Comparison of ENCODE assay signal across 8 cellular contexts in genomic region chr6:33248643-33248931, GRCh38. TPM values are rescaled to one million over a fixed set of nuclear protein-coding genes. Genes with fewer than 3 reads are reported as not detected.
DNase-seq lines count a peak whose midpoint lies in the region; ATAC-seq and TF ChIP-seq lines count a peak whose summit lies in the region.

No MANE protein-coding gene starts in this region.

- H3K79me2 ChIP-seq in Karpas-422 (ENCODE audit: low read length): peaks cover 17% of the 10 kb centered on the region

- H3K4me1 ChIP-seq in Karpas-422 (ENCODE audit: low read length) (peaks cover 24% of the 10 kb centered on the region), left ventricle myocardium inferior (peaks cover 30% of the 10 kb centered on the region)

- peaks cover 41% of the 10 kb centered on the region for H3K36me3 Mint-ChIP-seq in activated T-helper 17 cell treated with anti-CD3 and anti-CD28 coated beads, Interleukin-2, amount 50 U/mL, for 72 hours (ENCODE audit: low read depth)

- DNase-seq in stimulated activated CD4-positive, alpha-beta T cell treated with anti-CD3 and anti-CD28 coated beads, Interleukin-15, amount 100 ng/mL, for 48 hours (ENCODE audit: low read depth in 2 of 2): peak; percentile 9 to 13
- no peak for DNase-seq in stimulated activated CD4-positive, alpha-beta T cell treated with anti-CD3 and anti-CD28 coated beads, Interleukin-1b, Interleukin-23, amount 100 ng/mL, for 48 hours
- no peak for DNase-seq in Karpas-422
- DNase-seq in left ventricle myocardium inferior: peak; percentile 18
- DNase-seq in skeletal muscle cell (ENCODE audit: low read depth): peak; percentile 14
- DNase-seq in putamen (ENCODE audit: low spot score): no peak
- no peak for DNase-seq in NCI-H226

- H3K27ac Mint-ChIP-seq in activated T-helper 17 cell treated with anti-CD3 and anti-CD28 coated beads, Interleukin-2, amount 50 U/mL, for 72 hours: peak overlapping the region; percentile 93

- no peaks in the 10 kb centered on the region for H4K20me1 ChIP-seq in Karpas-422 (ENCODE audit: insufficient read depth, low read depth, low read length)

- intact Hi-C loops in left ventricle myocardium inferior (cut with micrococcal nuclease): loop anchor here (5.0 kb wide), 2 partner anchors 86 to 126 kb away; no protein-coding TSS in a partner anchor

- no peaks in the 10 kb centered on the region for H3K9me2 ChIP-seq in Karpas-422 (replicated peaks; ENCODE audit: insufficient read depth, low read length)

- peaks cover 3% of the 10 kb centered on the region for H3K27me3 Mint-ChIP-seq in activated T-helper 17 cell treated with anti-CD3 and anti-CD28 coated beads, Interleukin-2, amount 50 U/mL, for 72 hours

- H3K27ac ChIP-seq in Karpas-422 (ENCODE audit: low read length) (peak overlapping the region; percentile 42), left ventricle myocardium inferior (replicated peaks) (peak overlapping the region; percentile 96)

- H3K36me3 ChIP-seq in Karpas-422 (ENCODE audit: insufficient read depth, low read length) (peaks cover 7% of the 10 kb centered on the region; the same call in 1 of the 2 replicates), left ventricle myocardium inferior (peaks cover 17% of the 10 kb centered on the region)

- peak overlapping the region; percentile 73 for H3K4me3 ChIP-seq in Karpas-422 (ENCODE audit: low read length)
- H3K4me3 ChIP-seq in left ventricle myocardium inferior: peak overlapping the region; percentile 72
- H3K4me3 ChIP-seq in skeletal muscle cell (ENCODE audit: low read depth, low read length): peak overlapping the region; percentile 63

- no peaks in the 10 kb centered on the region for H3K27me3 ChIP-seq in Karpas-422 (ENCODE audit: low read length)
- H3K27me3 ChIP-seq in left ventricle myocardium inferior (ENCODE audit: low read depth): peaks cover 13% of the 10 kb centered on the region

- peak overlapping the region; percentile 73 for H3K9ac ChIP-seq in Karpas-422 (ENCODE audit: low read length)

- H3K4me3 Mint-ChIP-seq in activated T-helper 17 cell treated with anti-CD3 and anti-CD28 coated beads, Interleukin-2, amount 50 U/mL, for 72 hours: peak overlapping the region; percentile 87

- no peaks in the 10 kb centered on the region for H3K9me3 Mint-ChIP-seq in activated T-helper 17 cell treated with anti-CD3 and anti-CD28 coated beads, Interleukin-2, amount 50 U/mL, for 72 hours

- H3K4me2 ChIP-seq in Karpas-422 (ENCODE audit: low read depth, low read length, poor library complexity, severe bottlenecking): peak overlapping the region; percentile 94

- peak; percentile 20 for TF ChIP-seq CTCF in left ventricle myocardium inferior (IDR thresholded peaks at IDR 0.05; ENCODE audit: borderline replicate concordance)

- peak overlapping the region; percentile 90 for H2AFZ ChIP-seq in Karpas-422 (ENCODE audit: low read length)

- peaks cover 31% of the 10 kb centered on the region for H3K4me1 Mint-ChIP-seq in activated T-helper 17 cell treated with anti-CD3 and anti-CD28 coated beads, Interleukin-2, amount 50 U/mL, for 72 hours

- H3K9me3 ChIP-seq in Karpas-422 (ENCODE audit: low read length) (no peaks in the 10 kb centered on the region), left ventricle myocardium inferior (replicated peaks) (no peaks in the 10 kb centered on the region)

- ATAC-seq in activated T-helper 17 cell treated with anti-CD3 and anti-CD28 coated beads, Interleukin-2, amount 50 U/mL, for 72 hours (replicated peaks): peak; percentile 16

RNA-seq across cellular contexts. Expression of gene VPS52, which starts 23.1 kb away (rescaled TPM):
- total RNA-seq in Karpas-422 (2014; rRNA removed; shearing (Covaris generic); ENCODE audit: low replicate concordance): 21.6 and 76.5 TPM in 2 replicates
- total RNA-seq in activated T-helper 17 cell treated with anti-CD3 and anti-CD28 coated beads, Interleukin-2, amount 50 U/mL, for 72 hours: 10 to 100 TPM; 42.5 to 43.2 TPM
- total RNA-seq in left ventricle myocardium inferior: 35.1 TPM

RNA-seq across cellular contexts. Expression of gene RPS18, which starts 23.3 kb away (rescaled TPM):
- total RNA-seq in Karpas-422 (2014; rRNA removed; shearing (Covaris generic); ENCODE audit: low replicate concordance): 7,996 and 13,063 TPM in 2 replicates
- total RNA-seq in activated T-helper 17 cell treated with anti-CD3 and anti-CD28 coated beads, Interleukin-2, amount 50 U/mL, for 72 hours: 1,000 to 10,000 TPM; 3,349 to 4,633 TPM
- total RNA-seq in left ventricle myocardium inferior: 950 TPM

RNA-seq across cellular contexts. Expression of gene B3GALT4, which starts 28.3 kb away (rescaled TPM):
- 3.4 and 16.2 TPM in 2 replicates for total RNA-seq in Karpas-422 (2014; rRNA removed; shearing (Covaris generic); ENCODE audit: low replicate concordance)
- total RNA-seq in activated T-helper 17 cell treated with anti-CD3 and anti-CD28 coated beads, Interleukin-2, amount 50 U/mL, for 72 hours: 1 to 10 TPM; 4.0 to 5.8 TPM
- total RNA-seq in left ventricle myocardium inferior: 7.5 TPM

RNA-seq across cellular contexts. Expression of gene RING1, which starts 40.3 kb away (rescaled TPM):
- total RNA-seq in Karpas-422 (2014; rRNA removed; shearing (Covaris generic); ENCODE audit: low replicate concordance): 14.2 and 38.7 TPM in 2 replicates
- 10 to 100 TPM; 22.7 to 25.1 TPM for total RNA-seq in activated T-helper 17 cell treated with anti-CD3 and anti-CD28 coated beads, Interleukin-2, amount 50 U/mL, for 72 hours
- total RNA-seq in left ventricle myocardium inferior: 28.4 TPM

RNA-seq across cellular contexts. Expression of gene WDR46, which starts 40.5 kb away (rescaled TPM):
- 59.6 and 91.1 TPM in 2 replicates for total RNA-seq in Karpas-422 (2014; rRNA removed; shearing (Covaris generic); ENCODE audit: low replicate concordance)
- 10 to 100 TPM; 51.2 to 98.7 TPM for total RNA-seq in activated T-helper 17 cell treated with anti-CD3 and anti-CD28 coated beads, Interleukin-2, amount 50 U/mL, for 72 hours
- total RNA-seq in left ventricle myocardium inferior: 13.3 TPM

Comparison
In these comparisons a context has a peak if more than half of its experiments do, and no peak if none do; other contexts are left out.
1. DNase-seq: peak in stimulated activated CD4-positive, alpha-beta T cell treated with anti-CD3 and anti-CD28 coated beads, Interleukin-15, amount 100 ng/mL, for 48 hours (2 of 2), left ventricle myocardium inferior (single experiment) and skeletal muscle cell (single experiment); none in stimulated activated CD4-positive, alpha-beta T cell treated with anti-CD3 and anti-CD28 coated beads, Interleukin-1b, Interleukin-23, amount 100 ng/mL, for 48 hours (single experiment), Karpas-422 (single experiment), putamen (single experiment) and NCI-H226 (single experiment).
2. Peak in every context shown above with its lines, with median percentiles within 50 percentile points of each other: H3K4me3 ChIP-seq.